9 cellular contexts compared by ENCODE assay signal in genomic region chr13:68107667-68108066, GRCh38.
"Had no signal": no experiment of that assay in that cellular context is flagged by ENCODE, and none has a peak within 500 bp of the region (broad histone marks: within the 10 kb centered on the region; RNA-seq: fewer than 3 reads in every experiment).

No MANE protein-coding gene starts in this region.

- H2AFZ ChIP-seq: GM23248 had no signal

- H3K4me1 ChIP-seq: HAP-1 had no signal

- H3K27ac Mint-ChIP-seq: HFFc6, IgD-negative memory B cell had no signal

- ATAC-seq: HCT116, HepG2 had no signal

- DNase-seq: GM23248, GOT3, H7, HFFc6 had no signal

- H3K27me3 Mint-ChIP-seq: IgD-negative memory B cell had no signal

- H3K36me3 ChIP-seq: HAP-1 had no signal

- H3K9ac ChIP-seq: GM23248 had no signal

- H3K27ac ChIP-seq: GM23248, HL-60 had no signal

- H3K4me3 Mint-ChIP-seq: HFFc6, IgD-negative memory B cell had no signal

- H3K4me3 ChIP-seq: GM23248, HAP-1 had no signal

- H3K4me1 Mint-ChIP-seq: IgD-negative memory B cell had no signal
